8 cellular contexts compared by ENCODE assay signal in the genomic region with DNA sequence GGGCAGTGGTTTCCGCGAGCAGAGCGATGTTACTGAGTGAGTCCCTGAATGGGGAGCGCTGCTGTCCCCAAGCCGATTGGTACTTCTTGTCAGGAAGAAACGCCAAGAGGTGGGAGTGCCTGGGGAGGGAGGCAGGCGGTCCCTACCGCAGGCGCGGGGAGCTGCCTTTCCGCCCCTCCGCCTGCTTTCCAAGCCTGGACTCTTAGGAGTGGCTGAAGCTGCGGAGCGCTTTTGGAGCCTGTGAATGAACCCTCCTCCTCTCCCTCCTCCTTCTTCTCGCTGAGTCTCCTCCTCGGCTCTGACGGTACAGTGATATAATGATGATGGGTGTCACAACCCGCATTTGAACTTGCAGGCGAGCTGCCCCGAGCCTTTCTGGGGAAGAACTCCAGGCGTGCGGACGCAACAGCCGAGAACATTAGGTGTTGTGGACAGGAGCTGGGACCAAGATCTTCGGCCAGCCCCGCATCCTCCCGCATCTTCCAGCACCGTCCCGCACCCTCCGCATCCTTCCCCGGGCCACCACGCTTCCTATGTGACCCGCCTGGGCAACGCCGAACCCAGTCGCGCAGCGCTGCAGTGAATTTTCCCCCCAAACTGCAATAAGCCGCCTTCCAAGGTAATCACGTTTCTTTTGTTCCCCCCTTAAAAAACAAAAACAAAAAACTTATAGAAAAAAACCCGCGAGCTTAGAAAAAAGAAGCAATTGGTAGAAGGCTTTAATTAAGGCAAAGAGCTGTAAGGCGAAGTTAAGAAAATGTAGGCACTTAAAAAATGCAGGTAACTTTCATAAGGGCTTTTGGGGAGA. TPM values are rescaled to one million over a fixed set of nuclear protein-coding genes. Genes with fewer than 3 reads are reported as not detected.
DNase-seq lines count a peak whose midpoint lies in the region; TF ChIP-seq lines count a peak whose summit lies in the region.

TSS of gene VCAN (plus strand) at position 340 of the 808 bp plus-strand sequence. CDS start 11,775 bp downstream, outside the sequence.

- H3K4me2 ChIP-seq in neural progenitor cell, result peak within 1 kb of the TSS; percentile 82

- H3K4me1 Mint-ChIP-seq in activated T-helper 1 cell treated with anti-CD3 and anti-CD28 coated beads, Interleukin-12 subunit alpha, Interleukin-12 subunit beta, Interleukin-2, Interleukin-4 antibody, amounts not matched to agents 30 ng/mL and 10 ng/mL and 1 ng/mL, durations not matched to agents 14 hours and 24 hours and 36 hours (ENCODE audit: low read depth), result peaks cover 33% of the 10 kb centered on the region
- H3K4me1 Mint-ChIP-seq in neural progenitor cell, result peaks cover 53% of the 10 kb centered on the region

- peak within 1 kb of the TSS; percentile 91 for H3K9ac ChIP-seq in HUES64 (ENCODE audit: low read depth, low read length)
- no peak within 1 kb of the TSS for H3K9ac ChIP-seq in neural progenitor cell

- H4K20me1 ChIP-seq in neural progenitor cell (ENCODE audit: low read depth), result peaks cover 6% of the 10 kb centered on the region

- H3K9me3 ChIP-seq in HUES64 (ENCODE audit: insufficient read depth, low read depth, low read length) (no peaks in the 10 kb centered on the region), neural progenitor cell (ENCODE audit: low read depth) (no peaks in the 10 kb centered on the region)

- DNase-seq in CD1c-positive myeloid dendritic cell (ENCODE audit: extremely low spot score) (peak; percentile 55), glomerular visceral epithelial cell (ENCODE audit: extremely low spot score) (peak; percentile 91), neural progenitor cell (ENCODE audit: low spot score) (peak; percentile 84), NCI-H2081 (lab: John Stamatoyannopoulos, UW) (no peak), NCI-H187 (lab: John Stamatoyannopoulos, UW) (no peak)
- no peak for DNase-seq in activated T-helper 1 cell treated with anti-CD3 and anti-CD28 coated beads, Interleukin-12 subunit alpha, Interleukin-12 subunit beta, Interleukin-2, Interleukin-4 antibody, amounts not matched to agents 30 ng/mL and 10 ng/mL and 1 ng/mL, durations not matched to agents 14 hours and 24 hours and 36 hours (ENCODE audit: low spot score)
- no peak for DNase-seq in stimulated activated naive CD4-positive, alpha-beta T cell treated with Interleukin-2 at 50 U/mL for 16 hours (lab: John Stamatoyannopoulos, UW)

- H3K4me1 ChIP-seq in HUES64 (ENCODE audit: insufficient read depth, low read length) (peaks cover 63% of the 10 kb centered on the region), neural progenitor cell (peaks cover 45% of the 10 kb centered on the region)

- peaks cover 65% of the 10 kb centered on the region for H3F3A ChIP-seq in neural progenitor cell (ENCODE audit: low read depth)

- WGBS in HUES64, result 0% methylated on average over 43 of the region's 43 CpGs

- H3K27me3 ChIP-seq in HUES64 (ENCODE audit: insufficient read depth, low read length) (no peaks in the 10 kb centered on the region), neural progenitor cell (no peaks in the 10 kb centered on the region)

- H3K79me2 ChIP-seq in neural progenitor cell (ENCODE audit: low read depth), result peaks cover 33% of the 10 kb centered on the region

- H3K36me3 Mint-ChIP-seq in activated T-helper 1 cell treated with anti-CD3 and anti-CD28 coated beads, Interleukin-12 subunit alpha, Interleukin-12 subunit beta, Interleukin-2, Interleukin-4 antibody, amounts not matched to agents 30 ng/mL and 10 ng/mL and 1 ng/mL, durations not matched to agents 14 hours and 24 hours and 36 hours (ENCODE audit: low read depth), result no peaks in the 10 kb centered on the region
- H3K36me3 Mint-ChIP-seq in neural progenitor cell, result peaks cover 15% of the 10 kb centered on the region

- no peak within 1 kb of the TSS for H3K27ac Mint-ChIP-seq in activated T-helper 1 cell treated with anti-CD3 and anti-CD28 coated beads, Interleukin-12 subunit alpha, Interleukin-12 subunit beta, Interleukin-2, Interleukin-4 antibody, amounts not matched to agents 30 ng/mL and 10 ng/mL and 1 ng/mL, durations not matched to agents 14 hours and 24 hours and 36 hours
- H3K27ac Mint-ChIP-seq in neural progenitor cell, result peak within 1 kb of the TSS; percentile 98

- H3K27ac ChIP-seq in HUES64 (ENCODE audit: low read depth, low read length) (peak within 1 kb of the TSS; percentile 97), neural progenitor cell (peak within 1 kb of the TSS; percentile 78)

- intact Hi-C loops in activated T-helper 1 cell treated with anti-CD3 and anti-CD28 coated beads, Interleukin-12 subunit alpha, Interleukin-12 subunit beta, Interleukin-2, Interleukin-4 antibody, amounts not matched to agents 30 ng/mL and 10 ng/mL and 1 ng/mL, durations not matched to agents 14 hours and 24 hours and 36 hours (cut with micrococcal nuclease), result loop anchor here (2.0 to 10.0 kb wide), 4 partner anchors 93 to 1194 kb away; partner anchors contain the start of genes RPS23, TMEM167A and XRCC4

- H3K9me3 Mint-ChIP-seq in activated T-helper 1 cell treated with anti-CD3 and anti-CD28 coated beads, Interleukin-12 subunit alpha, Interleukin-12 subunit beta, Interleukin-2, Interleukin-4 antibody, amounts not matched to agents 30 ng/mL and 10 ng/mL and 1 ng/mL, durations not matched to agents 14 hours and 24 hours and 36 hours, result no peaks in the 10 kb centered on the region
- no peaks in the 10 kb centered on the region for H3K9me3 Mint-ChIP-seq in neural progenitor cell

- no peak for TF ChIP-seq CTCF in neural progenitor cell (IDR thresholded peaks at IDR 0.05)

- H3K36me3 ChIP-seq in HUES64 (ENCODE audit: insufficient read depth, low read length), result no peaks in the 10 kb centered on the region
- H3K36me3 ChIP-seq in neural progenitor cell, result no peaks in the 10 kb centered on the region

- peaks cover 75% of the 10 kb centered on the region for H3K27me3 Mint-ChIP-seq in activated T-helper 1 cell treated with anti-CD3 and anti-CD28 coated beads, Interleukin-12 subunit alpha, Interleukin-12 subunit beta, Interleukin-2, Interleukin-4 antibody, amounts not matched to agents 30 ng/mL and 10 ng/mL and 1 ng/mL, durations not matched to agents 14 hours and 24 hours and 36 hours (ENCODE audit: insufficient read depth)
- H3K27me3 Mint-ChIP-seq in neural progenitor cell (ENCODE audit: insufficient read depth, low read depth), result peaks cover 2% of the 10 kb centered on the region

- H3K4me3 Mint-ChIP-seq in activated T-helper 1 cell treated with anti-CD3 and anti-CD28 coated beads, Interleukin-12 subunit alpha, Interleukin-12 subunit beta, Interleukin-2, Interleukin-4 antibody, amounts not matched to agents 30 ng/mL and 10 ng/mL and 1 ng/mL, durations not matched to agents 14 hours and 24 hours and 36 hours, result peak within 1 kb of the TSS; percentile 86
- H3K4me3 Mint-ChIP-seq in neural progenitor cell, result peak within 1 kb of the TSS; percentile 95

- peak within 1 kb of the TSS; percentile 77 for H2AFZ ChIP-seq in neural progenitor cell (replicated peaks)

- H3K4me3 ChIP-seq in HUES64 (ENCODE audit: low read length) (peak within 1 kb of the TSS; percentile 87), neural progenitor cell (peak within 1 kb of the TSS; percentile 83)

RNA-seq across cellular contexts. Expression of gene VCAN, which starts in this region (rescaled TPM):
- 165 TPM for polyA plus RNA-seq in HUES64 (2013, experiment 1 of 2)
- 148 TPM for polyA plus RNA-seq in HUES64 (2013, experiment 2 of 2)
- total RNA-seq in activated T-helper 1 cell treated with anti-CD3 and anti-CD28 coated beads, Interleukin-12 subunit alpha, Interleukin-12 subunit beta, Interleukin-2, Interleukin-4 antibody, amounts not matched to agents 30 ng/mL and 10 ng/mL and 1 ng/mL, durations not matched to agents 14 hours and 24 hours and 36 hours, result 0.05 TPM in 2 replicates
- 71.6 and 101 TPM in 2 replicates for total RNA-seq in neural progenitor cell (ENCODE audit: low replicate concordance)

Comparison
In these comparisons a context has a peak if more than half of its experiments do, and no peak if none do; other contexts are left out.
1. RNA of gene VCAN (total RNA-seq): 71.6 to 101 TPM in neural progenitor cell; 0.05 TPM in activated T-helper 1 cell treated with anti-CD3 and anti-CD28 coated beads, Interleukin-12 subunit alpha, Interleukin-12 subunit beta, Interleukin-2, Interleukin-4 antibody, amounts not matched to agents 30 ng/mL and 10 ng/mL and 1 ng/mL, durations not matched to agents 14 hours and 24 hours and 36 hours; every median in the first group is over 10 times any median in the second.
2. DNase-seq: peak in CD1c-positive myeloid dendritic cell (single experiment), glomerular visceral epithelial cell (single experiment) and neural progenitor cell (single experiment); none in activated T-helper 1 cell treated with anti-CD3 and anti-CD28 coated beads, Interleukin-12 subunit alpha, Interleukin-12 subunit beta, Interleukin-2, Interleukin-4 antibody, amounts not matched to agents 30 ng/mL and 10 ng/mL and 1 ng/mL, durations not matched to agents 14 hours and 24 hours and 36 hours (single experiment), NCI-H2081 (0 of 2), stimulated activated naive CD4-positive, alpha-beta T cell treated with Interleukin-2 at 50 U/mL for 16 hours (single experiment) and NCI-H187 (0 of 2).